ENCODE assay signal across 15 cellular contexts in the genomic region with DNA sequence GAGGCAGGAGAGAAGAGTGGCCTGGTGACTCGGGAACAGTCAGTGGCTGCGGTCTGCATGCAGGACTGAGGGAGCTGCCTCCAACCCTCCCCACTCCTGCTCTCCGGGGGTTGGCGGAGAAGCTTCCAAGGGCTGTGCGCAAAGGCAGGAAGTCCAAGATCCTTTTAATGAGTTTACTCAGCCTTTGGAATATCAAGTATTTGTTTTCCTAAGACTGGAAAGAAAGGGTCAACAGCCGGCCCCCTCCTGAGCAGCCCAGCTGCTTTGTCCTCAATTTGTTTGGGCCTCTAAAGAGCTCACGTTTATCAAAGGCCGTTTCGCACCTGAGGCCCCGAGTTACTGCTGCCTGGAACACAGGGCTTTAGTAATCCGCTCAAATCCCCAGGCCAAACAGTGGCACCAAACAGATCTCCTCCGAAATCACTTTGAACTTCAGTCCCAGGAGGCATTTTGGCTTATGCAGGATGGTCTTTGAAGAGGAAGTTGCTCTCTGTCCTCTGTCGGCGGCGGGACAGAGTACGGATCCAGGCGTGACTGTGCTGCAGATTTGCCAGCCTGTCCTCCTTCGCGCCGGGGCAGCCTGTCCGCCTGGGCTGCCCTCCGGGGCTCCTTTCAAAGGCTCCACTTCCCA.
DNase-seq lines count a peak whose midpoint lies in the region; ATAC-seq and TF ChIP-seq lines count a peak whose summit lies in the region.
"Had no signal": no experiment of that assay in that cellular context is flagged by ENCODE, and none has a peak within 500 bp of the region (broad histone marks: within the 10 kb centered on the region; RNA-seq: fewer than 3 reads in every experiment).

No MANE protein-coding gene starts in this region.

- no peaks in the 10 kb centered on the region for H3K9me3 ChIP-seq in HEK293 (ENCODE audit: control insufficient read depth, insufficient read depth, low read depth, low read length)
- H3K9me3 ChIP-seq in iPS-15b (ENCODE audit: control insufficient read depth, insufficient read depth, low read length), result no peaks in the 10 kb centered on the region
- peaks cover 3% of the 10 kb centered on the region for H3K9me3 ChIP-seq in trophoblast cell (ENCODE audit: insufficient read depth, low read depth, low read length)
- no peaks in the 10 kb centered on the region for H3K9me3 ChIP-seq in adrenal gland (replicated peaks in 1 of 3)

- H3K36me3 Mint-ChIP-seq in glutamatergic neuron (ENCODE audit: unreplicated experiment), result peaks cover 6% of the 10 kb centered on the region
- H3K36me3 Mint-ChIP-seq: naive thymus-derived CD8-positive, alpha-beta T cell had no signal

- H3K27me3 Mint-ChIP-seq in glutamatergic neuron (ENCODE audit: unreplicated experiment), result peaks cover 13% of the 10 kb centered on the region

- no peak overlapping the region for H3K23ac ChIP-seq in trophoblast cell (ENCODE audit: low read length)

- H3K79me2 ChIP-seq in trophoblast cell (ENCODE audit: control insufficient read depth, insufficient read depth, low read length, poor library complexity), result no peaks in the 10 kb centered on the region

- H3K27ac ChIP-seq in HEK293 (ENCODE audit: extremely low read depth, low read depth, low read length) (no peak overlapping the region), trophoblast cell (ENCODE audit: low read depth, low read length) (no peak overlapping the region), adrenal gland (no peak overlapping the region), foreskin keratinocyte (no peak overlapping the region)

- H3K4ac ChIP-seq in trophoblast cell (ENCODE audit: low read depth, low read length), result no peak overlapping the region

- H3K27ac Mint-ChIP-seq in glutamatergic neuron (ENCODE audit: unreplicated experiment), result no peak overlapping the region
- H3K27ac Mint-ChIP-seq: naive thymus-derived CD8-positive, alpha-beta T cell; stimulated activated naive CD8-positive, alpha-beta T cell treated with anti-CD3 and anti-CD28 coated beads, Interleukin-15, amount 100 ng/mL, for 72 hours had no signal

- H3K36me3 ChIP-seq in HEK293 (ENCODE audit: control insufficient read depth in 2 of 2, insufficient read depth in 1 of 2, low read length in 2 of 2) (no peaks in the 10 kb centered on the region), iPS-15b (ENCODE audit: control insufficient read depth, insufficient read depth, low read length) (no peaks in the 10 kb centered on the region), trophoblast cell (ENCODE audit: control insufficient read depth in 1 of 2, insufficient read depth in 2 of 2, low read length in 2 of 2) (no peaks in the 10 kb centered on the region), adrenal gland (replicated peaks in 1 of 2) (no peaks in the 10 kb centered on the region)

- WGBS in trophoblast cell (ENCODE audit: extremely low coverage, insufficient coverage, insufficient read length), result no CpG with 5 or more reads among the region's 22 CpGs
- WGBS in adrenal gland, 4 donors, result 16 to 34% (median 18%) methylated on average over 15 to 22 of the region's 22 CpGs

- H3K27me3 ChIP-seq in iPS-15b (ENCODE audit: control insufficient read depth, insufficient read depth, low read length) (peaks cover 85% of the 10 kb centered on the region), trophoblast cell (ENCODE audit: insufficient read depth, low read length) (no peaks in the 10 kb centered on the region), adrenal gland (peaks cover 20% of the 10 kb centered on the region), foreskin keratinocyte (peaks cover 13% of the 10 kb centered on the region)

- no peak overlapping the region for H4K12ac ChIP-seq in trophoblast cell (ENCODE audit: low read depth, low read length)

- intact Hi-C loops in adrenal gland (cut with DNase I), result loop anchor here (5.0 to 10.0 kb wide), 2 partner anchors 287 to 710 kb away; no protein-coding TSS in a partner anchor

- TF ChIP-seq POLR2A in adrenal gland (IDR thresholded peaks at IDR 0.05), result no peak

- peak overlapping the region; percentile 22 for H3K4me2 ChIP-seq in trophoblast cell (ENCODE audit: low read length)

- H2BK12ac ChIP-seq in trophoblast cell (ENCODE audit: low read length), result no peak overlapping the region

- H3K4me3 Mint-ChIP-seq in glutamatergic neuron (ENCODE audit: unreplicated experiment), result no peak overlapping the region
- H3K4me3 Mint-ChIP-seq: naive thymus-derived CD8-positive, alpha-beta T cell; stimulated activated naive CD8-positive, alpha-beta T cell treated with anti-CD3 and anti-CD28 coated beads, Interleukin-15, amount 100 ng/mL, for 72 hours had no signal

- no peak overlapping the region for H2AK5ac ChIP-seq in trophoblast cell (ENCODE audit: low read length)

- H3K9ac ChIP-seq in iPS-15b (ENCODE audit: low read depth, low read length) (no peak overlapping the region), trophoblast cell (ENCODE audit: low read length) (no peak overlapping the region)

- H3K4me1 ChIP-seq in HEK293 (ENCODE audit: control insufficient read depth, insufficient read depth, low read length) (no peaks in the 10 kb centered on the region), iPS-15b (ENCODE audit: control insufficient read depth, insufficient read depth, low read length) (peaks cover 7% of the 10 kb centered on the region), trophoblast cell (ENCODE audit: control insufficient read depth in 1 of 2, insufficient read depth in 2 of 2, low read length in 2 of 2) (no peaks in the 10 kb centered on the region), adrenal gland (replicated peaks in 1 of 2) (no peaks in the 10 kb centered on the region), foreskin keratinocyte (no peaks in the 10 kb centered on the region)

- no peak overlapping the region for H4K8ac ChIP-seq in trophoblast cell (ENCODE audit: low read depth, low read length)

- POLR2A ChIA-PET in HEK293 (lab: Yijun Ruan, JAX), result no interaction called here

- TF ChIP-seq CTCF in HEK293 (tag by site-specific recombination; IDR thresholded peaks at IDR 0.05) (no peak), adrenal gland (IDR thresholded peaks at IDR 0.05) (no peak), glutamatergic neuron (IDR thresholded peaks at IDR 0.05; ENCODE audit: partially characterized antibody, unreplicated experiment) (no peak), foreskin keratinocyte (conservative IDR thresholded peaks at IDR 0.05) (no peak)

- H3K79me1 ChIP-seq in trophoblast cell (ENCODE audit: low read length), result no peaks in the 10 kb centered on the region

- no peak overlapping the region for H2AFZ ChIP-seq in trophoblast cell (ENCODE audit: insufficient read depth, low read length, poor library complexity)

- H2BK120ac ChIP-seq in trophoblast cell (ENCODE audit: insufficient read depth, low read length, poor library complexity), result no peak overlapping the region

- no peak overlapping the region for H2BK5ac ChIP-seq in trophoblast cell (ENCODE audit: low read depth, low read length, poor library complexity)

- H4K91ac ChIP-seq in trophoblast cell (ENCODE audit: low read depth, low read length), result no peak overlapping the region

- no peak overlapping the region for H3K14ac ChIP-seq in trophoblast cell (ENCODE audit: low read length)

- DNase-seq in NCI-H510A (lab: John Stamatoyannopoulos, UW) (peak; percentile 95), trophoblast cell (no peak), adrenal gland (no peak), glutamatergic neuron (no peak), foreskin keratinocyte (no peak)
- DNase-seq: activated naive CD4-positive, alpha-beta T cell treated with Interleukin-2 at 50 U/mL for 16 hours; foreskin fibroblast; naive thymus-derived CD8-positive, alpha-beta T cell; NCI-H1694 treated with DMSO at 0.1 percent for 48 hours; OCI-M1; stimulated activated naive CD8-positive, alpha-beta T cell treated with anti-CD3 and anti-CD28 coated beads, Interleukin-15, amount 100 ng/mL, for 72 hours had no signal

- no peak for ATAC-seq in GM21529 (IDR thresholded peaks at IDR 0.05; ENCODE audit: unreplicated experiment)
- ATAC-seq in foreskin keratinocyte, result no peak
- ATAC-seq: K562; naive thymus-derived CD8-positive, alpha-beta T cell; stimulated activated naive CD8-positive, alpha-beta T cell treated with anti-CD3 and anti-CD28 coated beads, Interleukin-15, amount 100 ng/mL, for 72 hours had no signal

- CTCF ChIA-PET in HEK293 (lab: Yijun Ruan, JAX), result interaction anchor here (0.6 to 1.3 kb wide), 3 partner anchors 286 to 290 kb away, joined by 3 to 4 read pairs (median 3); no protein-coding TSS in a partner anchor

- H3K9me3 Mint-ChIP-seq in glutamatergic neuron (ENCODE audit: unreplicated experiment), result peaks cover 12% of the 10 kb centered on the region

- no peak overlapping the region for H3K18ac ChIP-seq in trophoblast cell (ENCODE audit: low read length)

- no peaks in the 10 kb centered on the region for H3K4me1 Mint-ChIP-seq in glutamatergic neuron (ENCODE audit: low read depth, unreplicated experiment)
- H3K4me1 Mint-ChIP-seq: stimulated activated naive CD8-positive, alpha-beta T cell treated with anti-CD3 and anti-CD28 coated beads, Interleukin-15, amount 100 ng/mL, for 72 hours had no signal

- H3K4me3 ChIP-seq in HEK293 (ENCODE audit: low read depth, low read length), result no peak overlapping the region
- H3K4me3 ChIP-seq in iPS-15b (ENCODE audit: low read depth, low read length), result peak overlapping the region; percentile 16
- H3K4me3 ChIP-seq in trophoblast cell (ENCODE audit: low read depth, low read length), result no peak overlapping the region
- no peak overlapping the region for H3K4me3 ChIP-seq in adrenal gland
- H3K4me3 ChIP-seq: K562 had no signal

TF ChIP-seq in HEK293, 187 proteins besides CTCF, POLR2A, EP300 and RAD21:
- TF ChIP-seq IKZF3 (tag by site-specific recombination; IDR thresholded peaks at IDR 0.05), result no peak
- TF ChIP-seq ZNF157 (tag by site-specific recombination; IDR thresholded peaks at IDR 0.05), result no peak
- TF ChIP-seq GLI2 (tag by site-specific recombination; IDR thresholded peaks at IDR 0.05; ENCODE audit: borderline replicate concordance, low read depth), result no peak
- peak; percentile 73; the same call in 1 of the 2 replicates for TF ChIP-seq TRIM28 (IDR thresholded peaks at IDR 0.05; ENCODE audit: borderline replicate concordance, low read length)
- peak; percentile 86; the same call in 1 of the 2 replicates for TF ChIP-seq TCF7L2 (IDR thresholded peaks at IDR 0.05; ENCODE audit: borderline replicate concordance, low read depth, low read length)
TF ChIP-seq in HEK293: peak in this region for 2.
